Comparison of ENCODE assay signal across 3 cellular contexts in the genomic region with DNA sequence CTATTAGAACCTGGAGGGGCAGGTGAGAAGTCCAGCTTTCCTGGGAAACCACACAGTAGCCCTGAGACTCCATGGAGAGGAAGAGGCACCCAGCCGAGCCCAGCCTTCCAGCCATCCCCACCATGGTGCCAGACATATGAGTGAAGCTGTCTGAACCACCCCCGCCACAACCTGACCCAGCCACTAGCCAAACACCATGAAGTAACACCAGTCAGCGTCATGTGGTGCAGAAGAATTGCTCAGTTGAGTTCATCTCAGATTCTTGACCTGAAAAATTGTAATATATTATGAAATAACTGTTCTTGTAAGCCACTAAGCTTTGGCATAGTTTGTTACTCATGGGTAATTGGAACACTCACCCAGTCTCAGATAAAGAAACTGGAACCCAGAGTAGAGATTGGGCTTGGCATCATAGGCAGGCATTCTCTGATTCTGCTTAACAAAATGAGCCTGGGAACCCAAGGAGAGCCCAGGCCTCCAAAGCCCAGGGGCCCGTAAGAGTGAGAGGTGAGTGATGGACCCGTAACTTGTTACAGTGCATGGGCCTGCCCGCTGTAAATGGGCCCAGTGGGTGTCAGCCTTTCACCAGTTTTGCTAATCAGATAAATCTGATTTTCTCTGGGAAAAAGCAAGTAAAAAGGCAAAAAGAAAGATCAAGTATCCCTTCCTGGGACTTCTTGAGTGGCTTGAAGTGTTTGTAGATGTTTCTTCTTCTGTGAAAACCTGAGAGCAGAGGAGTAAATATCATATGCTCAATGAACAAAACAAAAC.
TF ChIP-seq lines count a peak whose summit lies in the region.

No MANE protein-coding gene starts in this region.

TF ChIP-seq in SK-N-SH, 30 proteins besides CTCF, POLR2A, EP300 and RAD21 (continued from another document):
- TF ChIP-seq FOXM1 (IDR thresholded peaks at IDR 0.05; ENCODE audit: low read depth) (no peak), EZH2phosphoT487 (IDR thresholded peaks at IDR 0.05; ENCODE audit: borderline replicate concordance, low read depth) (no peak), MEF2A (IDR thresholded peaks at IDR 0.05; ENCODE audit: borderline replicate concordance, low read depth) (no peak), JUND (IDR thresholded peaks at IDR 0.05) (no peak), YY1 (IDR thresholded peaks at IDR 0.05; ENCODE audit: low read depth) (no peak), PBX3 (IDR thresholded peaks at IDR 0.05) (no peak), FOXJ3 (CRISPR knock-in tag; IDR thresholded peaks at IDR 0.05) (no peak), RFX5 (IDR thresholded peaks at IDR 0.05; ENCODE audit: low read length) (no peak), SMC3 (IDR thresholded peaks at IDR 0.05; ENCODE audit: low read depth, low read length) (no peak), MXI1 (IDR thresholded peaks at IDR 0.05; ENCODE audit: low read depth, low read length) (no peak), IRF3 (IDR thresholded peaks at IDR 0.05; ENCODE audit: low read depth, low read length) (no peak), RXRA (IDR thresholded peaks at IDR 0.05; ENCODE audit: borderline replicate concordance, low read depth) (no peak)
- TF ChIP-seq, protein P1, sequence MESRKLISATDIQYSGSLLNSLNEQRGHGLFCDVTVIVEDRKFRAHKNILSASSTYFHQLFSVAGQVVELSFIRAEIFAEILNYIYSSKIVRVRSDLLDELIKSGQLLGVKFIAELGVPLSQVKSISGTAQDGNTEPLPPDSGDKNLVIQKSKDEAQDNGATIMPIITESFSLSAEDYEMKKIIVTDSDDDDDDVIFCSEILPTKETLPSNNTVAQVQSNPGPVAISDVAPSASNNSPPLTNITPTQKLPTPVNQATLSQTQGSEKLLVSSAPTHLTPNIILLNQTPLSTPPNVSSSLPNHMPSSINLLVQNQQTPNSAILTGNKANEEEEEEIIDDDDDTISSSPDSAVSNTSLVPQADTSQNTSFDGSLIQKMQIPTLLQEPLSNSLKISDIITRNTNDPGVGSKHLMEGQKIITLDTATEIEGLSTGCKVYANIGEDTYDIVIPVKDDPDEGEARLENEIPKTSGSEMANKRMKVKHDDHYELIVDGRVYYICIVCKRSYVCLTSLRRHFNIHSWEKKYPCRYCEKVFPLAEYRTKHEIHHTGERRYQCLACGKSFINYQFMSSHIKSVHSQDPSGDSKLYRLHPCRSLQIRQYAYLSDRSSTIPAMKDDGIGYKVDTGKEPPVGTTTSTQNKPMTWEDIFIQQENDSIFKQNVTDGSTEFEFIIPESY (IDR thresholded peaks at IDR 0.05; ENCODE audit: borderline replicate concordance, low read depth), result no peak
- TF ChIP-seq, protein P2, sequence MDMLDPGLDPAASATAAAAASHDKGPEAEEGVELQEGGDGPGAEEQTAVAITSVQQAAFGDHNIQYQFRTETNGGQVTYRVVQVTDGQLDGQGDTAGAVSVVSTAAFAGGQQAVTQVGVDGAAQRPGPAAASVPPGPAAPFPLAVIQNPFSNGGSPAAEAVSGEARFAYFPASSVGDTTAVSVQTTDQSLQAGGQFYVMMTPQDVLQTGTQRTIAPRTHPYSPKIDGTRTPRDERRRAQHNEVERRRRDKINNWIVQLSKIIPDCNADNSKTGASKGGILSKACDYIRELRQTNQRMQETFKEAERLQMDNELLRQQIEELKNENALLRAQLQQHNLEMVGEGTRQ (IDR thresholded peaks at IDR 0.05; ENCODE audit: borderline replicate concordance, low read depth, low read length), result no peak
TF ChIP-seq in SK-N-SH: peak in this region for 0.

TF ChIP-seq in SK-N-SH treated with all-trans-retinoic acid at 6 μM for 48 hours, 23 proteins besides CTCF, POLR2A, EP300 and RAD21 (continued from another document):
- no peak for TF ChIP-seq ISL1 (CRISPR knock-in tag; IDR thresholded peaks at IDR 0.05)
- no peak for TF ChIP-seq CSRNP3 (CRISPR knock-in tag; IDR thresholded peaks at IDR 0.05)
- no peak for TF ChIP-seq BACH2 (CRISPR knock-in tag; IDR thresholded peaks at IDR 0.05; ENCODE audit: borderline replicate concordance)
- TF ChIP-seq CREB5 (CRISPR knock-in tag; IDR thresholded peaks at IDR 0.05; ENCODE audit: low read depth), result no peak
- TF ChIP-seq PPARA (CRISPR knock-in tag; IDR thresholded peaks at IDR 0.05; ENCODE audit: borderline replicate concordance), result no peak
- TF ChIP-seq, protein P3, sequence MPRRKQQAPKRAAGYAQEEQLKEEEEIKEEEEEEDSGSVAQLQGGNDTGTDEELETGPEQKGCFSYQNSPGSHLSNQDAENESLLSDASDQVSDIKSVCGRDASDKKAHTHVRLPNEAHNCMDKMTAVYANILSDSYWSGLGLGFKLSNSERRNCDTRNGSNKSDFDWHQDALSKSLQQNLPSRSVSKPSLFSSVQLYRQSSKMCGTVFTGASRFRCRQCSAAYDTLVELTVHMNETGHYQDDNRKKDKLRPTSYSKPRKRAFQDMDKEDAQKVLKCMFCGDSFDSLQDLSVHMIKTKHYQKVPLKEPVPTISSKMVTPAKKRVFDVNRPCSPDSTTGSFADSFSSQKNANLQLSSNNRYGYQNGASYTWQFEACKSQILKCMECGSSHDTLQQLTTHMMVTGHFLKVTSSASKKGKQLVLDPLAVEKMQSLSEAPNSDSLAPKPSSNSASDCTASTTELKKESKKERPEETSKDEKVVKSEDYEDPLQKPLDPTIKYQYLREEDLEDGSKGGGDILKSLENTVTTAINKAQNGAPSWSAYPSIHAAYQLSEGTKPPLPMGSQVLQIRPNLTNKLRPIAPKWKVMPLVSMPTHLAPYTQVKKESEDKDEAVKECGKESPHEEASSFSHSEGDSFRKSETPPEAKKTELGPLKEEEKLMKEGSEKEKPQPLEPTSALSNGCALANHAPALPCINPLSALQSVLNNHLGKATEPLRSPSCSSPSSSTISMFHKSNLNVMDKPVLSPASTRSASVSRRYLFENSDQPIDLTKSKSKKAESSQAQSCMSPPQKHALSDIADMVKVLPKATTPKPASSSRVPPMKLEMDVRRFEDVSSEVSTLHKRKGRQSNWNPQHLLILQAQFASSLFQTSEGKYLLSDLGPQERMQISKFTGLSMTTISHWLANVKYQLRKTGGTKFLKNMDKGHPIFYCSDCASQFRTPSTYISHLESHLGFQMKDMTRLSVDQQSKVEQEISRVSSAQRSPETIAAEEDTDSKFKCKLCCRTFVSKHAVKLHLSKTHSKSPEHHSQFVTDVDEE (CRISPR knock-in tag; IDR thresholded peaks at IDR 0.05), result no peak
- no peak for TF ChIP-seq CSDC2 (CRISPR knock-in tag; IDR thresholded peaks at IDR 0.05)
- no peak for TF ChIP-seq TCF4 (CRISPR knock-in tag; IDR thresholded peaks at IDR 0.05; ENCODE audit: borderline replicate concordance)
- no peak for TF ChIP-seq POU6F1 (CRISPR knock-in tag; IDR thresholded peaks at IDR 0.05; ENCODE audit: borderline replicate concordance, low read depth)
- TF ChIP-seq ZFP30 (CRISPR knock-in tag; IDR thresholded peaks at IDR 0.05), result no peak

TF ChIP-seq in K562, 482 proteins besides CTCF, POLR2A, EP300 and RAD21 (continued from another document):
- TF ChIP-seq, protein P4, sequence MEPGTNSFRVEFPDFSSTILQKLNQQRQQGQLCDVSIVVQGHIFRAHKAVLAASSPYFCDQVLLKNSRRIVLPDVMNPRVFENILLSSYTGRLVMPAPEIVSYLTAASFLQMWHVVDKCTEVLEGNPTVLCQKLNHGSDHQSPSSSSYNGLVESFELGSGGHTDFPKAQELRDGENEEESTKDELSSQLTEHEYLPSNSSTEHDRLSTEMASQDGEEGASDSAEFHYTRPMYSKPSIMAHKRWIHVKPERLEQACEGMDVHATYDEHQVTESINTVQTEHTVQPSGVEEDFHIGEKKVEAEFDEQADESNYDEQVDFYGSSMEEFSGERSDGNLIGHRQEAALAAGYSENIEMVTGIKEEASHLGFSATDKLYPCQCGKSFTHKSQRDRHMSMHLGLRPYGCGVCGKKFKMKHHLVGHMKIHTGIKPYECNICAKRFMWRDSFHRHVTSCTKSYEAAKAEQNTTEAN (CRISPR knock-in tag; IDR thresholded peaks at IDR 0.05), result no peak
